In genomic region chr19:38057954-38058690, GRCh38 we compare ENCODE assay signal across 1 cellular context.
TF ChIP-seq lines count a peak whose summit lies in the region.

No MANE protein-coding gene starts in this region.

TF ChIP-seq in GM23338, 12 proteins besides CTCF, POLR2A, EP300 and RAD21 (continued from another document):
- TF ChIP-seq ZNF462 (CRISPR knock-in tag; IDR thresholded peaks at IDR 0.05) (no peak), POLR2AphosphoS5 (IDR thresholded peaks at IDR 0.05; ENCODE audit: low read depth) (no peak), NANOG (IDR thresholded peaks at IDR 0.05; ENCODE audit: borderline replicate concordance) (no peak)
TF ChIP-seq in GM23338: peak in this region for 0.
